ENCODE assay signal across 1 cellular context in the genomic region with DNA sequence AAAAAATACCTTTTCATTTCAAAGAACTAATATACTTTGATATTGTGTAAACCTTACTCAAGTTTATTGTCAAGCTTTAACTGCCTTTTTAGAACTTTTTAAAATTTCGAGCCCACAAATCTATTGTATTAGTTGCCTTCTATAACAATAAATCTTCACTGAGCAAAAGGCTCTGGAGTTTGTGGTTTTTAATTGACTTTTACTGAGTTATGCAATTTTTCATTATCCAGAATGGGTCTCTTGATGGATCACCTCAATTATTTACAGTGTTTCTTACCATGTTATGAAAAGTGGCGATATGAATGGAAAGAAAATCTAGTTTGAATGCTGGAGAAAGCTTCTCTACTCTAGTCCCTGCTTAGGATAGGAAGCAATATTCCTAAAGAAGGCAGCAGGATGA.
TF ChIP-seq lines count a peak whose summit lies in the region.

No MANE protein-coding gene starts in this region.

TF ChIP-seq in IMR-90, 13 proteins besides CTCF, POLR2A, EP300 and RAD21 (continued from another document):
- no peak for TF ChIP-seq USF2 (IDR thresholded peaks at IDR 0.05; ENCODE audit: low read depth, low read length)
- TF ChIP-seq FOS (IDR thresholded peaks at IDR 0.05; ENCODE audit: low read depth, low read length): no peak
- no peak for TF ChIP-seq BHLHE40 (IDR thresholded peaks at IDR 0.05; ENCODE audit: low read depth, low read length)
- no peak for TF ChIP-seq MAFK (IDR thresholded peaks at IDR 0.05; ENCODE audit: low read depth, low read length)
- TF ChIP-seq CEBPB (IDR thresholded peaks at IDR 0.05; ENCODE audit: low read depth, low read length): no peak
- no peak for TF ChIP-seq RCOR1 (IDR thresholded peaks at IDR 0.05; ENCODE audit: insufficient replicate concordance, low read length)
- no peak for TF ChIP-seq CHD1 (IDR thresholded peaks at IDR 0.05; ENCODE audit: low read depth, low read length)
- no peak for TF ChIP-seq ELK1 (IDR thresholded peaks at IDR 0.05; ENCODE audit: borderline replicate concordance, low read depth, low read length)
